Comparison of ENCODE assay signal across 8 cellular contexts in the genomic region with DNA sequence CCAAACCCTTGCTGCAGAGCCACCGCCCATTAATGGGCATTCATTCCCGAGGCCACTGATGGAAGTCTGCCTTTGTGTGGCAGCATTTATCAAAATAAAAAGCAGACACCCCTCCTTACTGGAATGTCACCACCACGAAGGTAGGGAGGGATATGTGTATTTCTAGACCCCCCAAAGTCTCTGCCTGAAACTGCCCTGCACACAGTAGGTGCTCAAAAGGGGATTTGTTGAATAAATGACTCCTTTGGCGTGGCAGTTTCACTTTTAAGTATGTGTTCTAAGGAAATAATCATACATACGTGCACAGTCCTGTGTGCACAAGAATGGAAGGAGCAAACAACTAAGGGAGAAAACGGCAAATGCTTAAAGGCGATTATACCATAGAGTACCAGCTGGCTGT. TPM values are rescaled to one million over a fixed set of nuclear protein-coding genes. Genes with fewer than 3 reads are reported as not detected.
A peak's percentile ranks its signal among the peaks of the same experiment; 100 is the strongest.
DNase-seq lines count a peak whose midpoint lies in the region; ATAC-seq, FAIRE-seq and TF ChIP-seq lines count a peak whose summit lies in the region.

No MANE protein-coding gene starts in this region.

- H3K27me3 Mint-ChIP-seq in activated T-cell treated with anti-CD3 and anti-CD28 coated beads, Interleukin-2, amount 50 U/mL, for 24 hours = peaks cover 13% of the 10 kb centered on the region

- no peak for TF ChIP-seq POLR2A in HepG2 (IDR thresholded peaks at IDR 0.05; ENCODE audit: insufficient read depth in 1 of 2, low read depth in 2 of 2, low read length in 2 of 2)

- H3K4me2 ChIP-seq in HepG2 (ENCODE audit: low read depth, low read length) = peak overlapping the region; percentile 96

- TF ChIP-seq RAD21 in HepG2 (CRISPR knock-in tag; IDR thresholded peaks at IDR 0.05) = no peak

- BruUV-seq in HepG2 (replicated peaks; lab: Mats Ljungman, UMichigan) = no TSS peak

- no peaks in the 10 kb centered on the region for H4K20me1 ChIP-seq in HepG2 (ENCODE audit: insufficient read depth, low read length)

- DNase-seq in activated T-cell treated with anti-CD3 and anti-CD28 coated beads, Interleukin-2, amount 50 U/mL, for 24 hours = no peak
- DNase-seq in activated T-cell treated with anti-CD3 and anti-CD28 coated beads for 4 hours = no peak
- DNase-seq in HepG2 (ENCODE audit: low spot score) = no peak
- no peak for DNase-seq in tibial artery
- DNase-seq in putamen (ENCODE audit: low spot score) = no peak
- no peak for DNase-seq in SW480 (ENCODE audit: low spot score)

- H3K4me1 Mint-ChIP-seq in activated T-cell treated with anti-CD3 and anti-CD28 coated beads, Interleukin-2, amount 50 U/mL, for 24 hours (ENCODE audit: low read depth) = peaks cover 19% of the 10 kb centered on the region

- H3K79me2 ChIP-seq in HepG2 (ENCODE audit: insufficient read depth, low read length) = no peaks in the 10 kb centered on the region

- ATAC-seq in HepG2 (no peak), HG02938 (IDR thresholded peaks at IDR 0.05; ENCODE audit: unreplicated experiment) (no peak)

- H3K4me1 ChIP-seq in HepG2 (ENCODE audit: insufficient read depth, low read length) (peaks cover 28% of the 10 kb centered on the region), tibial artery (peaks cover 0 to 5% (median 0%) of the 10 kb centered on the region in 4 donors)

- CTCF ChIA-PET in HepG2 (lab: Yijun Ruan, JAX; ENCODE audit: low intra/inter-chr PET ratio, low total read pairs) = no interaction called here

- 21% methylated on average over 3 of the region's 7 CpGs for WGBS in HepG2 (ENCODE audit: low lambda C conversion rate)

- no peaks in the 10 kb centered on the region for H3K36me3 ChIP-seq in HepG2 (replicated peaks in 1 of 2; ENCODE audit: control insufficient read depth in 1 of 2, insufficient read depth in 2 of 2, low read length in 2 of 2)
- H3K36me3 ChIP-seq in tibial artery = no peaks in the 10 kb centered on the region

- H3K27me3 ChIP-seq in HepG2 (ENCODE audit: control insufficient read depth in 1 of 2, insufficient read depth in 2 of 2, low read length in 2 of 2) = no peaks in the 10 kb centered on the region
- H3K27me3 ChIP-seq in tibial artery = no peaks in the 10 kb centered on the region

- H3K9me3 Mint-ChIP-seq in activated T-cell treated with anti-CD3 and anti-CD28 coated beads, Interleukin-2, amount 50 U/mL, for 24 hours = no peaks in the 10 kb centered on the region

- TF ChIP-seq CTCF in HepG2 (CRISPR knock-in tag; IDR thresholded peaks at IDR 0.05) = no peak
- no peak for TF ChIP-seq CTCF in tibial artery (IDR thresholded peaks at IDR 0.05)

- peak overlapping the region; percentile 75 for H3K9ac ChIP-seq in HepG2 (ENCODE audit: insufficient read depth, low read depth, low read length)

- no peak for FAIRE-seq in HepG2 (lab: Jason Lieb, UNC)

- no peaks in the 10 kb centered on the region for H3K9me3 ChIP-seq in HepG2 (ENCODE audit: low read length)
- H3K9me3 ChIP-seq in tibial artery = no peaks in the 10 kb centered on the region

- H3K4me3 Mint-ChIP-seq in activated T-cell treated with anti-CD3 and anti-CD28 coated beads, Interleukin-2, amount 50 U/mL, for 24 hours = peak overlapping the region; percentile 80

- in situ Hi-C loops in HepG2 (cut with HindIII; ENCODE audit: extremely low pct_ligation_motif_present, low pct_unique_long_range_greater_than_20kb) = no loop called here

- intact Hi-C loops in HepG2 (cut with micrococcal nuclease; ENCODE audit: unreplicated experiment) = loop anchor here (1.0 to 5.0 kb wide), 2 partner anchors 25 to 449 kb away; partner anchors contain the start of gene PRICKLE3
- intact Hi-C loops in tibial artery (cut with DNase I; ENCODE audit: low total_unique reads) = loop anchor here (5.0 kb wide), 1 partner anchor 64 kb away; the partner anchor contains the start of gene HDAC6

- H3K27ac ChIP-seq in angular gyrus (ENCODE audit: low read depth, low read length) (peak overlapping the region; percentile 94), HepG2 (ENCODE audit: extremely low read length, insufficient read depth, low read length) (peak overlapping the region; percentile 85), tibial artery (peak overlapping the region; percentile 85 to 92)

- TF ChIP-seq EP300 in HepG2 (IDR thresholded peaks at IDR 0.05; ENCODE audit: low read depth in 2 of 2, low read length in 2 of 2) (no peak), HepG2 (CRISPR knock-in tag; IDR thresholded peaks at IDR 0.05; ENCODE audit: borderline replicate concordance) (no peak)

- H3K27ac Mint-ChIP-seq in activated T-cell treated with anti-CD3 and anti-CD28 coated beads, Interleukin-2, amount 50 U/mL, for 24 hours = peak overlapping the region; percentile 92

- POLR2A ChIA-PET in HepG2 (lab: Yijun Ruan, JAX) = interaction anchor here (0.6 to 3.1 kb wide), 19 partner anchors 10 to 363 kb away, joined by 3 to 42 read pairs (median 5); partner anchors contain the start of genes HDAC6, OTUD5 and SUV39H1

- H3K4me3 ChIP-seq in HepG2 (replicated peaks in 1 of 3; ENCODE audit: insufficient read depth in 1 of 3, low read depth in 2 of 3, low read length in 3 of 3) (peak overlapping the region; percentile 41 to 72 (median 61); a peak in 5 of 6 replicates), tibial artery (peak overlapping the region; percentile 66 to 67)

- peak overlapping the region; percentile 88 for H2AFZ ChIP-seq in HepG2 (ENCODE audit: low read length)

- no peaks in the 10 kb centered on the region for H3K36me3 Mint-ChIP-seq in activated T-cell treated with anti-CD3 and anti-CD28 coated beads, Interleukin-2, amount 50 U/mL, for 24 hours (ENCODE audit: low read depth)

RNA-seq across cellular contexts. Expression of gene GLOD5, which starts 23.6 kb away (rescaled TPM):
- 0.73 and 0.93 TPM in 2 replicates for total RNA-seq in HepG2 (2016; rRNA removed; fragmentation: Illumina TruSeq; extraction: Trizol)
- total RNA-seq in HepG2 (2016; cell fraction: cytosol; rRNA removed; fragmentation: Illumina TruSeq; extraction: Trizol; ENCODE audit: low read depth) = 0.61 and 0.97 TPM in 2 replicates
- total RNA-seq in HepG2 (2016; cell fraction: insoluble cytoplasmic fraction; rRNA removed; fragmentation: Illumina TruSeq; extraction: Trizol) = 0.71 and 1.2 TPM in 2 replicates
- total RNA-seq in HepG2 (2016; cell fraction: membrane; rRNA removed; fragmentation: Illumina TruSeq; extraction: Trizol) = 0.68 and 0.79 TPM in 2 replicates
- total RNA-seq in HepG2 (2016; cell fraction: nucleus; rRNA removed; fragmentation: Illumina TruSeq; extraction: Trizol) = not detected in 2 replicates
- 1.3 and 1.5 TPM in 2 replicates for polyA plus RNA-seq in HepG2 (2011; rRNA removed)
- polyA plus RNA-seq in HepG2 (2011; cell fraction: cytosol; rRNA removed) = 1.1 and 1.3 TPM in 2 replicates
- polyA plus RNA-seq in HepG2 (2011; cell fraction: nucleus; rRNA removed) = 0.50 TPM in 1 of 2 replicates, not detected in the other
- polyA plus RNA-seq in HepG2 (2012) = 0.79 and 1.2 TPM in 2 replicates
- 0.68 and 1.3 TPM in 2 replicates for polyA plus RNA-seq in HepG2 (2016; cell fraction: cytosol; fragmentation: Illumina TruSeq; extraction: Trizol; ENCODE audit: low read depth)
- 1.7 and 2.6 TPM in 2 replicates for polyA plus RNA-seq in HepG2 (2016; cell fraction: insoluble cytoplasmic fraction; fragmentation: Illumina TruSeq; extraction: Trizol; ENCODE audit: low read depth)
- polyA plus RNA-seq in HepG2 (2016; cell fraction: membrane; fragmentation: Illumina TruSeq; extraction: Trizol; ENCODE audit: low read depth) = 0.88 TPM in 2 replicates
- 1.2 TPM in 1 of 2 replicates, not detected in the other for polyA plus RNA-seq in HepG2 (2016; cell fraction: nucleus; fragmentation: Illumina TruSeq; extraction: Trizol; ENCODE audit: insufficient read depth, low read depth)
- polyA minus RNA-seq in HepG2 (2011; rRNA and poly(A)+ RNA removed; ENCODE audit: low replicate concordance) = 2.3 TPM in 1 of 2 replicates, not detected in the other
- not detected in 2 replicates for polyA minus RNA-seq in HepG2 (2011; cell fraction: cytosol; rRNA and poly(A)+ RNA removed)
- not detected in 2 replicates for polyA minus RNA-seq in HepG2 (2011; cell fraction: nucleus; rRNA and poly(A)+ RNA removed)

RNA-seq across cellular contexts. Expression of gene SUV39H1, which starts 41.4 kb away (rescaled TPM):
- 9.9 and 10.1 TPM in 2 replicates for total RNA-seq in HepG2 (2016; rRNA removed; fragmentation: Illumina TruSeq; extraction: Trizol)
- 1.2 and 1.6 TPM in 2 replicates for total RNA-seq in HepG2 (2016; cell fraction: cytosol; rRNA removed; fragmentation: Illumina TruSeq; extraction: Trizol; ENCODE audit: low read depth)
- total RNA-seq in HepG2 (2016; cell fraction: insoluble cytoplasmic fraction; rRNA removed; fragmentation: Illumina TruSeq; extraction: Trizol) = 9.2 and 10.1 TPM in 2 replicates
- total RNA-seq in HepG2 (2016; cell fraction: membrane; rRNA removed; fragmentation: Illumina TruSeq; extraction: Trizol) = 5.1 and 5.5 TPM in 2 replicates
- 7.0 and 7.4 TPM in 2 replicates for total RNA-seq in HepG2 (2016; cell fraction: nucleus; rRNA removed; fragmentation: Illumina TruSeq; extraction: Trizol)
- polyA plus RNA-seq in HepG2 (2011; rRNA removed) = 3.2 and 5.2 TPM in 2 replicates
- polyA plus RNA-seq in HepG2 (2011; cell fraction: cytosol; rRNA removed) = 2.8 and 5.0 TPM in 2 replicates
- 5.5 and 9.7 TPM in 2 replicates for polyA plus RNA-seq in HepG2 (2011; cell fraction: nucleus; rRNA removed)
- polyA plus RNA-seq in HepG2 (2012) = 2.7 and 4.7 TPM in 2 replicates
- 1.3 and 1.5 TPM in 2 replicates for polyA plus RNA-seq in HepG2 (2016; cell fraction: cytosol; fragmentation: Illumina TruSeq; extraction: Trizol; ENCODE audit: low read depth)
- 8.6 and 12.5 TPM in 2 replicates for polyA plus RNA-seq in HepG2 (2016; cell fraction: insoluble cytoplasmic fraction; fragmentation: Illumina TruSeq; extraction: Trizol; ENCODE audit: low read depth)
- polyA plus RNA-seq in HepG2 (2016; cell fraction: membrane; fragmentation: Illumina TruSeq; extraction: Trizol; ENCODE audit: low read depth) = 3.6 and 3.7 TPM in 2 replicates
- polyA plus RNA-seq in HepG2 (2016; cell fraction: nucleus; fragmentation: Illumina TruSeq; extraction: Trizol; ENCODE audit: insufficient read depth, low read depth) = 13.6 and 14.6 TPM in 2 replicates
- polyA minus RNA-seq in HepG2 (2011; rRNA and poly(A)+ RNA removed; ENCODE audit: low replicate concordance) = 9.3 and 68.5 TPM in 2 replicates
- polyA minus RNA-seq in HepG2 (2011; cell fraction: cytosol; rRNA and poly(A)+ RNA removed) = 3.1 and 5.0 TPM in 2 replicates
- 3.9 and 4.2 TPM in 2 replicates for polyA minus RNA-seq in HepG2 (2011; cell fraction: nucleus; rRNA and poly(A)+ RNA removed)

RNA-seq across cellular contexts. Expression of gene GATA1, which starts 48.5 kb away (rescaled TPM):
- total RNA-seq in HepG2 (2016; rRNA removed; fragmentation: Illumina TruSeq; extraction: Trizol) = 0.13 TPM in 1 of 2 replicates, not detected in the other
- total RNA-seq in HepG2 (2016; cell fraction: cytosol; rRNA removed; fragmentation: Illumina TruSeq; extraction: Trizol; ENCODE audit: low read depth) = not detected in 2 replicates
- 0.13 and 0.16 TPM in 2 replicates for total RNA-seq in HepG2 (2016; cell fraction: insoluble cytoplasmic fraction; rRNA removed; fragmentation: Illumina TruSeq; extraction: Trizol)
- not detected in 2 replicates for total RNA-seq in HepG2 (2016; cell fraction: membrane; rRNA removed; fragmentation: Illumina TruSeq; extraction: Trizol)
- not detected in 2 replicates for total RNA-seq in HepG2 (2016; cell fraction: nucleus; rRNA removed; fragmentation: Illumina TruSeq; extraction: Trizol)
- 0.05 TPM in 1 of 2 replicates, not detected in the other for polyA plus RNA-seq in HepG2 (2011; rRNA removed)
- 0.08 TPM in 1 of 2 replicates, not detected in the other for polyA plus RNA-seq in HepG2 (2011; cell fraction: cytosol; rRNA removed)
- polyA plus RNA-seq in HepG2 (2011; cell fraction: nucleus; rRNA removed) = not detected in 2 replicates
- polyA plus RNA-seq in HepG2 (2012) = not detected in 2 replicates
- not detected in 2 replicates for polyA plus RNA-seq in HepG2 (2016; cell fraction: cytosol; fragmentation: Illumina TruSeq; extraction: Trizol; ENCODE audit: low read depth)
- 0.31 TPM in 1 of 2 replicates, not detected in the other for polyA plus RNA-seq in HepG2 (2016; cell fraction: insoluble cytoplasmic fraction; fragmentation: Illumina TruSeq; extraction: Trizol; ENCODE audit: low read depth)
- not detected in 2 replicates for polyA plus RNA-seq in HepG2 (2016; cell fraction: membrane; fragmentation: Illumina TruSeq; extraction: Trizol; ENCODE audit: low read depth)
- polyA plus RNA-seq in HepG2 (2016; cell fraction: nucleus; fragmentation: Illumina TruSeq; extraction: Trizol; ENCODE audit: insufficient read depth, low read depth) = not detected in 2 replicates
- 0.37 and 0.38 TPM in 2 replicates for polyA minus RNA-seq in HepG2 (2011; rRNA and poly(A)+ RNA removed; ENCODE audit: low replicate concordance)
- not detected in 2 replicates for polyA minus RNA-seq in HepG2 (2011; cell fraction: cytosol; rRNA and poly(A)+ RNA removed)
- polyA minus RNA-seq in HepG2 (2011; cell fraction: nucleus; rRNA and poly(A)+ RNA removed) = not detected in 2 replicates

RNA-seq across cellular contexts. Expression of gene WAS, which starts 54.3 kb away (rescaled TPM):
- total RNA-seq in HepG2 (2016; rRNA removed; fragmentation: Illumina TruSeq; extraction: Trizol) = not detected in 2 replicates
- not detected in 2 replicates for total RNA-seq in HepG2 (2016; cell fraction: cytosol; rRNA removed; fragmentation: Illumina TruSeq; extraction: Trizol; ENCODE audit: low read depth)
- not detected in 2 replicates for total RNA-seq in HepG2 (2016; cell fraction: insoluble cytoplasmic fraction; rRNA removed; fragmentation: Illumina TruSeq; extraction: Trizol)
- not detected in 2 replicates for total RNA-seq in HepG2 (2016; cell fraction: membrane; rRNA removed; fragmentation: Illumina TruSeq; extraction: Trizol)
- not detected in 2 replicates for total RNA-seq in HepG2 (2016; cell fraction: nucleus; rRNA removed; fragmentation: Illumina TruSeq; extraction: Trizol)
- polyA plus RNA-seq in HepG2 (2011; rRNA removed) = 0.11 and 0.18 TPM in 2 replicates
- polyA plus RNA-seq in HepG2 (2011; cell fraction: cytosol; rRNA removed) = 0.03 TPM in 1 of 2 replicates, not detected in the other
- 0.21 and 0.54 TPM in 2 replicates for polyA plus RNA-seq in HepG2 (2011; cell fraction: nucleus; rRNA removed)
- polyA plus RNA-seq in HepG2 (2012) = 0.21 TPM in 2 replicates
- not detected in 2 replicates for polyA plus RNA-seq in HepG2 (2016; cell fraction: cytosol; fragmentation: Illumina TruSeq; extraction: Trizol; ENCODE audit: low read depth)
- polyA plus RNA-seq in HepG2 (2016; cell fraction: insoluble cytoplasmic fraction; fragmentation: Illumina TruSeq; extraction: Trizol; ENCODE audit: low read depth) = not detected in 2 replicates
- polyA plus RNA-seq in HepG2 (2016; cell fraction: membrane; fragmentation: Illumina TruSeq; extraction: Trizol; ENCODE audit: low read depth) = not detected in 2 replicates
- not detected in 2 replicates for polyA plus RNA-seq in HepG2 (2016; cell fraction: nucleus; fragmentation: Illumina TruSeq; extraction: Trizol; ENCODE audit: insufficient read depth, low read depth)
- polyA minus RNA-seq in HepG2 (2011; rRNA and poly(A)+ RNA removed; ENCODE audit: low replicate concordance) = 0.08 and 0.09 TPM in 2 replicates
- not detected in 2 replicates for polyA minus RNA-seq in HepG2 (2011; cell fraction: cytosol; rRNA and poly(A)+ RNA removed)
- polyA minus RNA-seq in HepG2 (2011; cell fraction: nucleus; rRNA and poly(A)+ RNA removed) = not detected in 2 replicates
